In genomic region chr10:22693371-22693784, GRCh38 we compare ENCODE assay signal across 11 cellular contexts. TPM values are rescaled to one million over a fixed set of nuclear protein-coding genes. Genes with fewer than 3 reads are reported as not detected.
DNase-seq lines count a peak whose midpoint lies in the region; ATAC-seq and TF ChIP-seq lines count a peak whose summit lies in the region.
"Had no signal": no experiment of that assay in that cellular context is flagged by ENCODE, and none has a peak within 500 bp of the region (broad histone marks: within the 10 kb centered on the region; RNA-seq: fewer than 3 reads in every experiment).

No MANE protein-coding gene starts in this region.

- peaks cover 0 to 11% (median 3%) of the 10 kb centered on the region in 3 donors for H3K36me3 Mint-ChIP-seq in CD8-positive, alpha-beta memory T cell
- H3K36me3 Mint-ChIP-seq in T-helper 2 cell treated with Interferon-gamma antibody and Interleukin-4, amounts not matched to agents 5 μg/mL and 100 μg/mL, for 36 hours (ENCODE audit: low read depth), result peaks cover 12% of the 10 kb centered on the region

- H3K9me3 ChIP-seq in CD8-positive, alpha-beta memory T cell (ENCODE audit: low read length), result no peaks in the 10 kb centered on the region

- CTCF ChIA-PET in CD8-positive, alpha-beta memory T cell (lab: Charles Lee), result interaction anchor here (0.9 to 2.9 kb wide), 5 partner anchors 9 to 48 kb away, joined by 3 to 12 read pairs (median 3); no protein-coding TSS in a partner anchor

- peak overlapping the region; percentile 79 to 98 (median 91) for H3K27ac Mint-ChIP-seq in CD8-positive, alpha-beta memory T cell
- peak overlapping the region; percentile 87 for H3K27ac Mint-ChIP-seq in T-helper 2 cell treated with Interferon-gamma antibody and Interleukin-4, amounts not matched to agents 5 μg/mL and 100 μg/mL, for 36 hours
- H3K27ac Mint-ChIP-seq: brain had no signal

- POLR2A ChIA-PET in CD8-positive, alpha-beta memory T cell (lab: Charles Lee), result interaction anchor here (1.4 to 3.2 kb wide), 3 partner anchors 10 to 16 kb away, joined by 4 to 15 read pairs (median 7); no protein-coding TSS in a partner anchor

- peak overlapping the region; percentile 17 to 79 (median 69) for H3K4me3 Mint-ChIP-seq in CD8-positive, alpha-beta memory T cell
- peak overlapping the region; percentile 73 for H3K4me3 Mint-ChIP-seq in T-helper 2 cell treated with Interferon-gamma antibody and Interleukin-4, amounts not matched to agents 5 μg/mL and 100 μg/mL, for 36 hours
- H3K4me3 Mint-ChIP-seq: brain had no signal

- H3K27me3 ChIP-seq in CD8-positive, alpha-beta memory T cell (ENCODE audit: insufficient read depth, low read length, poor library complexity, severe bottlenecking), result no peaks in the 10 kb centered on the region

- no peak for DNase-seq in CD8-positive, alpha-beta memory T cell
- peak; percentile 45 for DNase-seq in T-helper 2 cell treated with Interferon-gamma antibody and Interleukin-4, amounts not matched to agents 5 μg/mL and 100 μg/mL, for 36 hours (ENCODE audit: low spot score)
- DNase-seq in foreskin fibroblast (peak; percentile 76 to 86), superior temporal gyrus (ENCODE audit: extremely low spot score) (no peak), NCI-H748 (lab: John Stamatoyannopoulos, UW; ENCODE audit: unreplicated experiment) (no peak), NCI-H2029 (lab: John Stamatoyannopoulos, UW) (no peak)
- DNase-seq: midbrain, NCI-H748 treated with DMSO at 0.1 percent for 48 hours had no signal

- H3K36me3 ChIP-seq in CD8-positive, alpha-beta memory T cell (ENCODE audit: insufficient read depth, low read length), result no peaks in the 10 kb centered on the region

- H3K4me1 ChIP-seq in CD8-positive, alpha-beta memory T cell (ENCODE audit: insufficient read depth, low read length), result peaks cover 93% of the 10 kb centered on the region

- H3K27me3 Mint-ChIP-seq in CD8-positive, alpha-beta memory T cell, result no peaks in the 10 kb centered on the region
- no peaks in the 10 kb centered on the region for H3K27me3 Mint-ChIP-seq in T-helper 2 cell treated with Interferon-gamma antibody and Interleukin-4, amounts not matched to agents 5 μg/mL and 100 μg/mL, for 36 hours (ENCODE audit: low read depth)

- peak overlapping the region; percentile 3 for H3K27ac ChIP-seq in CD8-positive, alpha-beta memory T cell (ENCODE audit: low read depth, low read length)

- peaks cover 95 to 98% (median 98%) of the 10 kb centered on the region in 3 donors for H3K4me1 Mint-ChIP-seq in CD8-positive, alpha-beta memory T cell
- H3K4me1 Mint-ChIP-seq in T-helper 2 cell treated with Interferon-gamma antibody and Interleukin-4, amounts not matched to agents 5 μg/mL and 100 μg/mL, for 36 hours (ENCODE audit: low read depth), result peaks cover 59% of the 10 kb centered on the region

- H3K4me3 ChIP-seq in CD8-positive, alpha-beta memory T cell (ENCODE audit: low read length), result no peak overlapping the region
- H3K4me3 ChIP-seq in foreskin fibroblast (ENCODE audit: low read depth in 1 of 2, low read length in 2 of 2), result peak overlapping the region in 1 of 2 donors; percentile 10

- H3K9me3 Mint-ChIP-seq in CD8-positive, alpha-beta memory T cell, result no peaks in the 10 kb centered on the region
- no peaks in the 10 kb centered on the region for H3K9me3 Mint-ChIP-seq in T-helper 2 cell treated with Interferon-gamma antibody and Interleukin-4, amounts not matched to agents 5 μg/mL and 100 μg/mL, for 36 hours

- TF ChIP-seq CTCF in foreskin fibroblast (IDR thresholded peaks at IDR 0.05; ENCODE audit: low read depth, low read length), result no peak

- peak; percentile 46 for ATAC-seq in GM21576 (IDR thresholded peaks at IDR 0.05; ENCODE audit: unreplicated experiment)
- ATAC-seq in esophagus mucosa, result no peak

RNA-seq across cellular contexts. Expression of gene PIP4K2A, which starts 21.0 kb away (rescaled TPM):
- total RNA-seq in CD8-positive, alpha-beta memory T cell, result 100 to 1,000 TPM; 116 to 130 TPM
- polyA plus RNA-seq in CD8-positive, alpha-beta memory T cell, result 120 TPM
- total RNA-seq in esophagus mucosa, result 10.0 TPM

Comparison
In these comparisons a context has a peak if more than half of its experiments do, and no peak if none do; other contexts are left out.
1. DNase-seq: peak in T-helper 2 cell treated with Interferon-gamma antibody and Interleukin-4, amounts not matched to agents 5 μg/mL and 100 μg/mL, for 36 hours (single experiment) and foreskin fibroblast (2 of 2); none in CD8-positive, alpha-beta memory T cell (0 of 5), superior temporal gyrus (single experiment), NCI-H748 (single experiment) and NCI-H2029 (single experiment).
2. RNA of gene PIP4K2A, which starts 21.0 kb away (total RNA-seq): 116 to 130 TPM in CD8-positive, alpha-beta memory T cell; 10.0 TPM in esophagus mucosa (single experiment); every median in the first group is over 10 times any median in the second.